ENCODE assay signal across 10 cellular contexts in genomic region chr10:95273393-95274312, GRCh38. TPM values are rescaled to one million over a fixed set of nuclear protein-coding genes. Genes with fewer than 3 reads are reported as not detected.
DNase-seq lines count a peak whose midpoint lies in the region; ATAC-seq and TF ChIP-seq lines count a peak whose summit lies in the region.
"Had no signal": no experiment of that assay in that cellular context is flagged by ENCODE, and none has a peak within 500 bp of the region (broad histone marks: within the 10 kb centered on the region; RNA-seq: fewer than 3 reads in every experiment).

No MANE protein-coding gene starts in this region.

- H3K9me3 ChIP-seq in Caco-2 (no peaks in the 10 kb centered on the region), prostate gland (no peaks in the 10 kb centered on the region)

- peak overlapping the region; percentile 56 for H3K27ac ChIP-seq in foreskin keratinocyte
- H3K27ac ChIP-seq in prostate gland = peak overlapping the region; percentile 61 to 74

- H3K36me3 Mint-ChIP-seq in Caco-2 (ENCODE audit: insufficient read depth, unreplicated experiment) = peaks cover 79% of the 10 kb centered on the region
- no peaks in the 10 kb centered on the region for H3K36me3 Mint-ChIP-seq in activated naive CD8-positive, alpha-beta T cell treated with anti-CD3 and anti-CD28 coated beads, Interleukin-2, amount 50 U/mL, for 24 hours (ENCODE audit: low read depth)

- CTCF ChIA-PET in Caco-2 (lab: Charles Lee) = interaction anchor here (0.5 to 1.3 kb wide), 5 partner anchors 9 to 890 kb away, joined by 3 to 4 read pairs (median 3); no protein-coding TSS in a partner anchor
- CTCF ChIA-PET in GM10248 (lab: Yijun Ruan, JAX) = interaction anchor here (1.0 to 11.9 kb wide), 7 partner anchors 9 to 100 kb away, joined by 3 to 79 read pairs (median 6); no protein-coding TSS in a partner anchor

- WGBS in prostate gland = 19% methylated on average over 13 of the region's 13 CpGs

- no peak for TF ChIP-seq CTCF in Caco-2 (IDR thresholded peaks at IDR 0.05; ENCODE audit: insufficient read depth in 1 of 2, low read depth in 1 of 2, low read length in 1 of 2, severe bottlenecking in 1 of 2, unreplicated experiment in 1 of 2)
- no peak for TF ChIP-seq CTCF in foreskin keratinocyte (conservative IDR thresholded peaks at IDR 0.05)
- TF ChIP-seq CTCF in prostate gland (IDR thresholded peaks at IDR 0.05) = no peak
- TF ChIP-seq CTCF in GM10248 (IDR thresholded peaks at IDR 0.05; ENCODE audit: control extremely low read depth, extremely low read depth, low read depth, missing control alignments) = no peak

- intact Hi-C loops in Caco-2 (cut with micrococcal nuclease; ENCODE audit: unreplicated experiment) (loop anchor here (1.0 kb wide), 2 partner anchors 13 to 16 kb away; no protein-coding TSS in a partner anchor), prostate gland (cut with DNase I) (no loop called here)

- no peak for TF ChIP-seq POLR2A in prostate gland (IDR thresholded peaks at IDR 0.05)

- peaks cover 59% of the 10 kb centered on the region for H3K4me1 Mint-ChIP-seq in Caco-2 (ENCODE audit: low read depth, unreplicated experiment)
- H3K4me1 Mint-ChIP-seq in activated naive CD8-positive, alpha-beta T cell treated with anti-CD3 and anti-CD28 coated beads, Interleukin-2, amount 50 U/mL, for 24 hours = peaks cover 1% of the 10 kb centered on the region

- peak overlapping the region; percentile 54 for H3K4me3 Mint-ChIP-seq in Caco-2 (ENCODE audit: unreplicated experiment)
- no peak overlapping the region for H3K4me3 Mint-ChIP-seq in activated naive CD8-positive, alpha-beta T cell treated with anti-CD3 and anti-CD28 coated beads, Interleukin-2, amount 50 U/mL, for 24 hours
- H3K4me3 Mint-ChIP-seq: immature natural killer cell had no signal

- H3K36me3 ChIP-seq in Caco-2 (ENCODE audit: control insufficient read depth, insufficient read depth, low read length) (peaks cover 3% of the 10 kb centered on the region), prostate gland (no peaks in the 10 kb centered on the region)

- ATAC-seq in foreskin keratinocyte (peak; percentile 75), HG03139 (IDR thresholded peaks at IDR 0.05; ENCODE audit: unreplicated experiment) (no peak)
- ATAC-seq in activated naive CD8-positive, alpha-beta T cell treated with anti-CD3 and anti-CD28 coated beads, Interleukin-2, amount 50 U/mL, for 24 hours = no peak

- H3K9me3 Mint-ChIP-seq in Caco-2 (ENCODE audit: unreplicated experiment) = no peaks in the 10 kb centered on the region
- H3K9me3 Mint-ChIP-seq in activated naive CD8-positive, alpha-beta T cell treated with anti-CD3 and anti-CD28 coated beads, Interleukin-2, amount 50 U/mL, for 24 hours = no peaks in the 10 kb centered on the region
- H3K9me3 Mint-ChIP-seq: immature natural killer cell had no signal

- no TSS peak for BruUV-seq in Caco-2 (replicated peaks; lab: Mats Ljungman, UMichigan)

- H3K27me3 Mint-ChIP-seq in Caco-2 (ENCODE audit: insufficient read depth, unreplicated experiment) = no peaks in the 10 kb centered on the region
- no peaks in the 10 kb centered on the region for H3K27me3 Mint-ChIP-seq in activated naive CD8-positive, alpha-beta T cell treated with anti-CD3 and anti-CD28 coated beads, Interleukin-2, amount 50 U/mL, for 24 hours

- H3K4me1 ChIP-seq in Caco-2 (peaks cover 67% of the 10 kb centered on the region), foreskin keratinocyte (peaks cover 42% of the 10 kb centered on the region), prostate gland (replicated peaks) (no peaks in the 10 kb centered on the region)

- H3K27ac Mint-ChIP-seq in Caco-2 (ENCODE audit: unreplicated experiment) = peak overlapping the region; percentile 91
- H3K27ac Mint-ChIP-seq in activated naive CD8-positive, alpha-beta T cell treated with anti-CD3 and anti-CD28 coated beads, Interleukin-2, amount 50 U/mL, for 24 hours = no peak overlapping the region
- H3K27ac Mint-ChIP-seq: immature natural killer cell had no signal

- DNase-seq in Caco-2 (peak; percentile 78 to 84), T1000 (lab: John Stamatoyannopoulos, UW) (peak; percentile 35), foreskin keratinocyte (peak; percentile 87 to 88), prostate gland (ENCODE audit: low spot score) (peak; percentile 68), GM10248 (ENCODE audit: extremely low spot score) (no peak), DMS 273 (lab: John Stamatoyannopoulos, UW; ENCODE audit: unreplicated experiment) (no peak)
- no peak for DNase-seq in activated naive CD8-positive, alpha-beta T cell treated with anti-CD3 and anti-CD28 coated beads, Interleukin-2, amount 50 U/mL, for 24 hours
- DNase-seq: DMS79, immature natural killer cell had no signal

- POLR2A ChIA-PET in Caco-2 (lab: Charles Lee) = interaction anchor here (2.1 kb wide), 1 partner anchor 15 kb away, joined by 12 read pairs; no protein-coding TSS in a partner anchor
- POLR2A ChIA-PET in GM10248 (lab: Yijun Ruan, JAX) = interaction anchor here (0.5 to 0.7 kb wide), 2 partner anchors 41 to 510 kb away, joined by 3 read pairs; no protein-coding TSS in a partner anchor

- no peaks in the 10 kb centered on the region for H3K27me3 ChIP-seq in Caco-2 (replicated peaks; ENCODE audit: control insufficient read depth, insufficient read depth, low read length)
- H3K27me3 ChIP-seq in foreskin keratinocyte = no peaks in the 10 kb centered on the region
- H3K27me3 ChIP-seq in prostate gland (replicated peaks; ENCODE audit: insufficient read depth) = no peaks in the 10 kb centered on the region

- H3K4me3 ChIP-seq in Caco-2 (ENCODE audit: low read depth, low read length) (no peak overlapping the region), prostate gland (no peak overlapping the region)

RNA-seq across cellular contexts. Expression of gene PDLIM1, which starts 17.1 kb away (rescaled TPM):
- total RNA-seq in Caco-2 (2022) (417 and 506 TPM in 2 replicates), foreskin keratinocyte (256 and 304 TPM in 2 replicates), prostate gland (10 to 100 TPM; 63.2 to 82.0 TPM)
- 366 and 431 TPM in 2 replicates for polyA plus RNA-seq in foreskin keratinocyte

Comparison
In these comparisons a context has a peak if more than half of its experiments do, and no peak if none do; other contexts are left out.
1. DNase-seq: peak in Caco-2 (2 of 2), T1000 (single experiment), foreskin keratinocyte (2 of 2) and prostate gland (single experiment); none in GM10248 (single experiment), DMS 273 (single experiment) and activated naive CD8-positive, alpha-beta T cell treated with anti-CD3 and anti-CD28 coated beads, Interleukin-2, amount 50 U/mL, for 24 hours (single experiment).